ENCODE assay signal across 10 cellular contexts in genomic region chr19:33429891-33430673, GRCh38. TPM values are rescaled to one million over a fixed set of nuclear protein-coding genes. Genes with fewer than 3 reads are reported as not detected.
DNase-seq lines count a peak whose midpoint lies in the region; ATAC-seq lines count a peak whose summit lies in the region.
"Had no signal": no experiment of that assay in that cellular context is flagged by ENCODE, and none has a peak within 500 bp of the region (broad histone marks: within the 10 kb centered on the region; RNA-seq: fewer than 3 reads in every experiment).

No MANE protein-coding gene starts in this region.

- no peaks in the 10 kb centered on the region for H3K36me3 Mint-ChIP-seq in activated naive CD8-positive, alpha-beta T cell treated with anti-CD3 and anti-CD28 coated beads, Interleukin-2, amount 50 U/mL, for 24 hours (ENCODE audit: low read depth)

- H3K27ac Mint-ChIP-seq in activated naive CD8-positive, alpha-beta T cell treated with anti-CD3 and anti-CD28 coated beads, Interleukin-2, amount 50 U/mL, for 24 hours, result no peak overlapping the region
- H3K27ac Mint-ChIP-seq: stimulated activated naive B cell treated with anti-CD40 and anti-IgM and Interleukin-4, amounts not matched to agents 10 μg/mL and 1 μg/mL and 100 μg/mL, for 72 hours had no signal

- no peaks in the 10 kb centered on the region for H3K27me3 Mint-ChIP-seq in activated naive CD8-positive, alpha-beta T cell treated with anti-CD3 and anti-CD28 coated beads, Interleukin-2, amount 50 U/mL, for 24 hours

- peak; percentile 31 for DNase-seq in activated T-cell treated with anti-CD3 and anti-CD28 coated beads, Interleukin-2, amount 50 U/mL, for 1 hour
- no peak for DNase-seq in activated T-cell treated with anti-CD3 and anti-CD28 coated beads, Interleukin-2, amount 50 U/mL, for 48 hours
- DNase-seq in NCI-H1694 treated with DMSO at 0.1 percent for 48 hours (lab: John Stamatoyannopoulos, UW) (peak; percentile 20), posterior vena cava (ENCODE audit: low spot score) (peak; percentile 77), NCI-H1048 (lab: John Stamatoyannopoulos, UW) (no peak)
- no peak for DNase-seq in activated naive CD8-positive, alpha-beta T cell treated with anti-CD3 and anti-CD28 coated beads, Interleukin-2, amount 50 U/mL, for 24 hours

- intact Hi-C loops in posterior vena cava (cut with DNase I), result no loop called here

- ATAC-seq in activated naive CD8-positive, alpha-beta T cell treated with anti-CD3 and anti-CD28 coated beads, Interleukin-2, amount 50 U/mL, for 24 hours, result no peak
- ATAC-seq in GM18517 (IDR thresholded peaks at IDR 0.05; ENCODE audit: unreplicated experiment), result no peak
- ATAC-seq in GM18870 (IDR thresholded peaks at IDR 0.05; ENCODE audit: unreplicated experiment), result no peak

- H3K9me3 Mint-ChIP-seq in activated naive CD8-positive, alpha-beta T cell treated with anti-CD3 and anti-CD28 coated beads, Interleukin-2, amount 50 U/mL, for 24 hours, result no peaks in the 10 kb centered on the region
- H3K9me3 Mint-ChIP-seq: H9; stimulated activated naive B cell treated with anti-CD40 and anti-IgM and Interleukin-4, amounts not matched to agents 10 μg/mL and 1 μg/mL and 100 μg/mL, for 72 hours had no signal

- H3K4me3 Mint-ChIP-seq in activated naive CD8-positive, alpha-beta T cell treated with anti-CD3 and anti-CD28 coated beads, Interleukin-2, amount 50 U/mL, for 24 hours, result peak overlapping the region; percentile 19
- H3K4me3 Mint-ChIP-seq: H9; stimulated activated naive B cell treated with anti-CD40 and anti-IgM and Interleukin-4, amounts not matched to agents 10 μg/mL and 1 μg/mL and 100 μg/mL, for 72 hours had no signal

- H3K4me1 Mint-ChIP-seq in activated naive CD8-positive, alpha-beta T cell treated with anti-CD3 and anti-CD28 coated beads, Interleukin-2, amount 50 U/mL, for 24 hours, result peaks cover 3% of the 10 kb centered on the region

RNA-seq across cellular contexts. Expression of gene CEBPG, which starts 56.6 kb away (rescaled TPM):
- total RNA-seq in posterior vena cava, result 10 to 100 TPM; 29.1 to 41.3 TPM

Comparison
In these comparisons a context has a peak if more than half of its experiments do, and no peak if none do; other contexts are left out.
1. DNase-seq: peak in activated T-cell treated with anti-CD3 and anti-CD28 coated beads, Interleukin-2, amount 50 U/mL, for 1 hour (single experiment), NCI-H1694 treated with DMSO at 0.1 percent for 48 hours (single experiment) and posterior vena cava (single experiment); none in activated T-cell treated with anti-CD3 and anti-CD28 coated beads, Interleukin-2, amount 50 U/mL, for 48 hours (0 of 2), activated naive CD8-positive, alpha-beta T cell treated with anti-CD3 and anti-CD28 coated beads, Interleukin-2, amount 50 U/mL, for 24 hours (single experiment) and NCI-H1048 (single experiment).